Comparison of ENCODE assay signal across 23 cellular contexts in genomic region chr2:195037072-195037471, GRCh38.
"Had no signal": no experiment of that assay in that cellular context is flagged by ENCODE, and none has a peak within 500 bp of the region (broad histone marks: within the 10 kb centered on the region; RNA-seq: fewer than 3 reads in every experiment).

No MANE protein-coding gene starts in this region.

- H3K9ac ChIP-seq: KMS-11 had no signal

- FAIRE-seq: bronchial epithelial cell had no signal

- H3K4me3 ChIP-seq: SK-N-MC had no signal

- H3K27ac ChIP-seq: KMS-11, SK-N-MC had no signal

- DNase-seq: activated CD4-positive, alpha-beta memory T cell treated with anti-CD3 and anti-CD28 coated beads for 36 hours; activated CD4-positive, alpha-beta T cell treated with anti-CD3 and anti-CD28 coated beads, Interleukin-2, amount 10 ng/mL, durations not matched to agents 24 days and 14 days; activated CD4-positive, CD25-positive, alpha-beta regulatory T cell treated with anti-CD3 and anti-CD28 coated beads, Interleukin-2, amount 50 U/mL, for 72 hours; activated CD8-positive, alpha-beta memory T cell treated with anti-CD3 and anti-CD28 coated beads for 24 hours; activated naive CD4-positive, alpha-beta T cell treated with anti-CD3 and anti-CD28 coated beads, Interleukin-2, amount 50 U/mL, for 16 hours; activated T-cell treated with anti-CD3 and anti-CD28 coated beads, Interleukin-2, amount 50 U/mL, for 48 hours; aorta; NCI-H1092; NCI-H1417; NCI-H1694; NCI-H2029 treated with DMSO at 0.1 percent for 48 hours; NCI-H345; NCI-H510A; NCI-H526 treated with DMSO at 0.1 percent for 48 hours; NK-92 treated with Interleukin-12 subunit alpha and Interleukin-12 subunit beta, amount 100 ng/mL, for 24 hours; OCI-M1; RPMI8226; T-cell; T-helper 2 cell; T1000 had no signal
